Comparison of ENCODE assay signal across 1 cellular context in the genomic region with DNA sequence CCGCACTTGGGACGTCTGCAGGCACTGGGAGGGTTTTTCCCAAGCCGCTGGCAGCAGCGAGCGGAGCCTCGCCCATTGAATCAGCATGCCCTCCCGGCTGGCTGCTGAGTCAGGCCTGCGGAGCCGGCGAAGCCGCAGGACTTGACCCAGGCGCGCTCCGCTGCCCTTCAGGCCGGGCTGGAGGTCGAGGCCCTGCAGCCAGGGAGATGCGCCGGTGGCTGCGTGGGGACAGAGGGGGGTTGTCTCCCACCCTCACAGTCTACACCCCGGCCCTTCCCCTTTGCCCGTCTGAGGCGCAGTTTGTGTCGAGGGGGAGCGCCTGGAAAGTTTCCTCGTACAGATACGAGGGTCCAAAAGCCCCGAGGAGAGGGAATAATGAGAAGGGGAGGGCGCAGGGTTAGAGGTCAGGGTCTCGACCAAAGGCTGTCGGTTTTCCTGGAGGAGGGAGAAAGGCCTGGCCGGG.
TF ChIP-seq lines count a peak whose summit lies in the region.

No MANE protein-coding gene starts in this region.

TF ChIP-seq in WTC11, 78 proteins besides CTCF, POLR2A, EP300 and RAD21 (continued from another document and continues in another):
- TF ChIP-seq, protein P1, sequence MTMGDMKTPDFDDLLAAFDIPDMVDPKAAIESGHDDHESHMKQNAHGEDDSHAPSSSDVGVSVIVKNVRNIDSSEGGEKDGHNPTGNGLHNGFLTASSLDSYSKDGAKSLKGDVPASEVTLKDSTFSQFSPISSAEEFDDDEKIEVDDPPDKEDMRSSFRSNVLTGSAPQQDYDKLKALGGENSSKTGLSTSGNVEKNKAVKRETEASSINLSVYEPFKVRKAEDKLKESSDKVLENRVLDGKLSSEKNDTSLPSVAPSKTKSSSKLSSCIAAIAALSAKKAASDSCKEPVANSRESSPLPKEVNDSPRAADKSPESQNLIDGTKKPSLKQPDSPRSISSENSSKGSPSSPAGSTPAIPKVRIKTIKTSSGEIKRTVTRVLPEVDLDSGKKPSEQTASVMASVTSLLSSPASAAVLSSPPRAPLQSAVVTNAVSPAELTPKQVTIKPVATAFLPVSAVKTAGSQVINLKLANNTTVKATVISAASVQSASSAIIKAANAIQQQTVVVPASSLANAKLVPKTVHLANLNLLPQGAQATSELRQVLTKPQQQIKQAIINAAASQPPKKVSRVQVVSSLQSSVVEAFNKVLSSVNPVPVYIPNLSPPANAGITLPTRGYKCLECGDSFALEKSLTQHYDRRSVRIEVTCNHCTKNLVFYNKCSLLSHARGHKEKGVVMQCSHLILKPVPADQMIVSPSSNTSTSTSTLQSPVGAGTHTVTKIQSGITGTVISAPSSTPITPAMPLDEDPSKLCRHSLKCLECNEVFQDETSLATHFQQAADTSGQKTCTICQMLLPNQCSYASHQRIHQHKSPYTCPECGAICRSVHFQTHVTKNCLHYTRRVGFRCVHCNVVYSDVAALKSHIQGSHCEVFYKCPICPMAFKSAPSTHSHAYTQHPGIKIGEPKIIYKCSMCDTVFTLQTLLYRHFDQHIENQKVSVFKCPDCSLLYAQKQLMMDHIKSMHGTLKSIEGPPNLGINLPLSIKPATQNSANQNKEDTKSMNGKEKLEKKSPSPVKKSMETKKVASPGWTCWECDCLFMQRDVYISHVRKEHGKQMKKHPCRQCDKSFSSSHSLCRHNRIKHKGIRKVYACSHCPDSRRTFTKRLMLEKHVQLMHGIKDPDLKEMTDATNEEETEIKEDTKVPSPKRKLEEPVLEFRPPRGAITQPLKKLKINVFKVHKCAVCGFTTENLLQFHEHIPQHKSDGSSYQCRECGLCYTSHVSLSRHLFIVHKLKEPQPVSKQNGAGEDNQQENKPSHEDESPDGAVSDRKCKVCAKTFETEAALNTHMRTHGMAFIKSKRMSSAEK (CRISPR knock-in tag; IDR thresholded peaks at IDR 0.05; ENCODE audit: borderline replicate concordance): no peak
- TF ChIP-seq SMAD4 (CRISPR knock-in tag; IDR thresholded peaks at IDR 0.05): no peak
- no peak for TF ChIP-seq NFYB (CRISPR knock-in tag; conservative IDR thresholded peaks at IDR 0.05; ENCODE audit: low read depth)
- TF ChIP-seq, protein P2, sequence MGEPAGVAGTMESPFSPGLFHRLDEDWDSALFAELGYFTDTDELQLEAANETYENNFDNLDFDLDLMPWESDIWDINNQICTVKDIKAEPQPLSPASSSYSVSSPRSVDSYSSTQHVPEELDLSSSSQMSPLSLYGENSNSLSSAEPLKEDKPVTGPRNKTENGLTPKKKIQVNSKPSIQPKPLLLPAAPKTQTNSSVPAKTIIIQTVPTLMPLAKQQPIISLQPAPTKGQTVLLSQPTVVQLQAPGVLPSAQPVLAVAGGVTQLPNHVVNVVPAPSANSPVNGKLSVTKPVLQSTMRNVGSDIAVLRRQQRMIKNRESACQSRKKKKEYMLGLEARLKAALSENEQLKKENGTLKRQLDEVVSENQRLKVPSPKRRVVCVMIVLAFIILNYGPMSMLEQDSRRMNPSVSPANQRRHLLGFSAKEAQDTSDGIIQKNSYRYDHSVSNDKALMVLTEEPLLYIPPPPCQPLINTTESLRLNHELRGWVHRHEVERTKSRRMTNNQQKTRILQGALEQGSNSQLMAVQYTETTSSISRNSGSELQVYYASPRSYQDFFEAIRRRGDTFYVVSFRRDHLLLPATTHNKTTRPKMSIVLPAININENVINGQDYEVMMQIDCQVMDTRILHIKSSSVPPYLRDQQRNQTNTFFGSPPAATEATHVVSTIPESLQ (CRISPR knock-in tag; IDR thresholded peaks at IDR 0.05): no peak
- TF ChIP-seq FOXP1 (CRISPR knock-in tag; IDR thresholded peaks at IDR 0.05; ENCODE audit: borderline replicate concordance): no peak
- TF ChIP-seq, protein P3, sequence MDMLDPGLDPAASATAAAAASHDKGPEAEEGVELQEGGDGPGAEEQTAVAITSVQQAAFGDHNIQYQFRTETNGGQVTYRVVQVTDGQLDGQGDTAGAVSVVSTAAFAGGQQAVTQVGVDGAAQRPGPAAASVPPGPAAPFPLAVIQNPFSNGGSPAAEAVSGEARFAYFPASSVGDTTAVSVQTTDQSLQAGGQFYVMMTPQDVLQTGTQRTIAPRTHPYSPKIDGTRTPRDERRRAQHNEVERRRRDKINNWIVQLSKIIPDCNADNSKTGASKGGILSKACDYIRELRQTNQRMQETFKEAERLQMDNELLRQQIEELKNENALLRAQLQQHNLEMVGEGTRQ (CRISPR knock-in tag; IDR thresholded peaks at IDR 0.05): no peak
- TF ChIP-seq ZNF121 (CRISPR knock-in tag; IDR thresholded peaks at IDR 0.05): no peak
- TF ChIP-seq JUN (CRISPR knock-in tag; IDR thresholded peaks at IDR 0.05): no peak
- no peak for TF ChIP-seq PRRX2 (CRISPR knock-in tag; IDR thresholded peaks at IDR 0.05)
- TF ChIP-seq GRHL2 (CRISPR knock-in tag; IDR thresholded peaks at IDR 0.05; ENCODE audit: insufficient replicate concordance, severe bottlenecking): no peak
- TF ChIP-seq ZNF671 (CRISPR knock-in tag; IDR thresholded peaks at IDR 0.05): no peak
- TF ChIP-seq ERG (CRISPR knock-in tag; IDR thresholded peaks at IDR 0.05): no peak
- TF ChIP-seq AFF4 (CRISPR knock-in tag; IDR thresholded peaks at IDR 0.05; ENCODE audit: borderline replicate concordance): no peak
- TF ChIP-seq IRF2 (CRISPR knock-in tag; IDR thresholded peaks at IDR 0.05; ENCODE audit: borderline replicate concordance, low read depth): no peak
- TF ChIP-seq, protein P4, sequence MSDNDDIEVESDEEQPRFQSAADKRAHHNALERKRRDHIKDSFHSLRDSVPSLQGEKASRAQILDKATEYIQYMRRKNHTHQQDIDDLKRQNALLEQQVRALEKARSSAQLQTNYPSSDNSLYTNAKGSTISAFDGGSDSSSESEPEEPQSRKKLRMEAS (CRISPR knock-in tag; IDR thresholded peaks at IDR 0.05): peak; percentile 80
- TF ChIP-seq, protein P5, sequence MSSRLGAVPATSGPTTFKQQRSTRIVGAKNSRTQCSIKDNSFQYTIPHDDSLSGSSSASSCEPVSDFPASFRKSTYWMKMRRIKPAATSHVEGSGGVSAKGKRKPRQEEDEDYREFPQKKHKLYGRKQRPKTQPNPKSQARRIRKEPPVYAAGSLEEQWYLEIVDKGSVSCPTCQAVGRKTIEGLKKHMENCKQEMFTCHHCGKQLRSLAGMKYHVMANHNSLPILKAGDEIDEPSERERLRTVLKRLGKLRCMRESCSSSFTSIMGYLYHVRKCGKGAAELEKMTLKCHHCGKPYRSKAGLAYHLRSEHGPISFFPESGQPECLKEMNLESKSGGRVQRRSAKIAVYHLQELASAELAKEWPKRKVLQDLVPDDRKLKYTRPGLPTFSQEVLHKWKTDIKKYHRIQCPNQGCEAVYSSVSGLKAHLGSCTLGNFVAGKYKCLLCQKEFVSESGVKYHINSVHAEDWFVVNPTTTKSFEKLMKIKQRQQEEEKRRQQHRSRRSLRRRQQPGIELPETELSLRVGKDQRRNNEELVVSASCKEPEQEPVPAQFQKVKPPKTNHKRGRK (CRISPR knock-in tag; IDR thresholded peaks at IDR 0.05; ENCODE audit: borderline replicate concordance): no peak
- TF ChIP-seq TEAD4 (CRISPR knock-in tag; IDR thresholded peaks at IDR 0.05): no peak
- TF ChIP-seq ESRRA (CRISPR knock-in tag; IDR thresholded peaks at IDR 0.05; ENCODE audit: borderline replicate concordance): peak; percentile 74; the same call in 1 of the 2 replicates
- 0 out of 2 replicates have a peak, but pooled peaks have one; percentile 27 for TF ChIP-seq CBFB (CRISPR knock-in tag; IDR thresholded peaks at IDR 0.05; ENCODE audit: low read depth)
- TF ChIP-seq ZNF219 (CRISPR knock-in tag; IDR thresholded peaks at IDR 0.05; ENCODE audit: borderline replicate concordance): no peak
- TF ChIP-seq ZNF138 (CRISPR knock-in tag; conservative IDR thresholded peaks at IDR 0.05): no peak
- no peak for TF ChIP-seq FOXK1 (CRISPR knock-in tag; IDR thresholded peaks at IDR 0.05)
- peak; percentile 35; the same call in 1 of the 2 replicates for TF ChIP-seq ATF1 (CRISPR knock-in tag; IDR thresholded peaks at IDR 0.05)
- TF ChIP-seq, protein P6, sequence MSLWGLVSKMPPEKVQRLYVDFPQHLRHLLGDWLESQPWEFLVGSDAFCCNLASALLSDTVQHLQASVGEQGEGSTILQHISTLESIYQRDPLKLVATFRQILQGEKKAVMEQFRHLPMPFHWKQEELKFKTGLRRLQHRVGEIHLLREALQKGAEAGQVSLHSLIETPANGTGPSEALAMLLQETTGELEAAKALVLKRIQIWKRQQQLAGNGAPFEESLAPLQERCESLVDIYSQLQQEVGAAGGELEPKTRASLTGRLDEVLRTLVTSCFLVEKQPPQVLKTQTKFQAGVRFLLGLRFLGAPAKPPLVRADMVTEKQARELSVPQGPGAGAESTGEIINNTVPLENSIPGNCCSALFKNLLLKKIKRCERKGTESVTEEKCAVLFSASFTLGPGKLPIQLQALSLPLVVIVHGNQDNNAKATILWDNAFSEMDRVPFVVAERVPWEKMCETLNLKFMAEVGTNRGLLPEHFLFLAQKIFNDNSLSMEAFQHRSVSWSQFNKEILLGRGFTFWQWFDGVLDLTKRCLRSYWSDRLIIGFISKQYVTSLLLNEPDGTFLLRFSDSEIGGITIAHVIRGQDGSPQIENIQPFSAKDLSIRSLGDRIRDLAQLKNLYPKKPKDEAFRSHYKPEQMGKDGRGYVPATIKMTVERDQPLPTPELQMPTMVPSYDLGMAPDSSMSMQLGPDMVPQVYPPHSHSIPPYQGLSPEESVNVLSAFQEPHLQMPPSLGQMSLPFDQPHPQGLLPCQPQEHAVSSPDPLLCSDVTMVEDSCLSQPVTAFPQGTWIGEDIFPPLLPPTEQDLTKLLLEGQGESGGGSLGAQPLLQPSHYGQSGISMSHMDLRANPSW (CRISPR knock-in tag; conservative IDR thresholded peaks at IDR 0.05; ENCODE audit: low read depth): no peak
- TF ChIP-seq KAT7 (CRISPR knock-in tag; IDR thresholded peaks at IDR 0.05; ENCODE audit: borderline replicate concordance): peak; percentile 63; the same call in 1 of the 2 replicates
- TF ChIP-seq, protein P7, sequence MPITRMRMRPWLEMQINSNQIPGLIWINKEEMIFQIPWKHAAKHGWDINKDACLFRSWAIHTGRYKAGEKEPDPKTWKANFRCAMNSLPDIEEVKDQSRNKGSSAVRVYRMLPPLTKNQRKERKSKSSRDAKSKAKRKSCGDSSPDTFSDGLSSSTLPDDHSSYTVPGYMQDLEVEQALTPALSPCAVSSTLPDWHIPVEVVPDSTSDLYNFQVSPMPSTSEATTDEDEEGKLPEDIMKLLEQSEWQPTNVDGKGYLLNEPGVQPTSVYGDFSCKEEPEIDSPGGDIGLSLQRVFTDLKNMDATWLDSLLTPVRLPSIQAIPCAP (CRISPR knock-in tag; IDR thresholded peaks at IDR 0.05): no peak
- TF ChIP-seq ZNF416 (CRISPR knock-in tag; IDR thresholded peaks at IDR 0.05): no peak
- 0 out of 2 replicates have a peak, but pooled peaks have one; percentile 31 for TF ChIP-seq SP1 (CRISPR knock-in tag; conservative IDR thresholded peaks at IDR 0.05)
- TF ChIP-seq ZNF423 (CRISPR knock-in tag; IDR thresholded peaks at IDR 0.05): no peak
- no peak for TF ChIP-seq NR2C2 (CRISPR knock-in tag; IDR thresholded peaks at IDR 0.05)
- TF ChIP-seq, protein P8, sequence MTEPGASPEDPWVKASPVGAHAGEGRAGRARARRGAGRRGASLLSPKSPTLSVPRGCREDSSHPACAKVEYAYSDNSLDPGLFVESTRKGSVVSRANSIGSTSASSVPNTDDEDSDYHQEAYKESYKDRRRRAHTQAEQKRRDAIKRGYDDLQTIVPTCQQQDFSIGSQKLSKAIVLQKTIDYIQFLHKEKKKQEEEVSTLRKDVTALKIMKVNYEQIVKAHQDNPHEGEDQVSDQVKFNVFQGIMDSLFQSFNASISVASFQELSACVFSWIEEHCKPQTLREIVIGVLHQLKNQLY (CRISPR knock-in tag; IDR thresholded peaks at IDR 0.05): no peak
- no peak for TF ChIP-seq OVOL2 (CRISPR knock-in tag; IDR thresholded peaks at IDR 0.05; ENCODE audit: borderline replicate concordance)
- no peak for TF ChIP-seq CREB1 (CRISPR knock-in tag; IDR thresholded peaks at IDR 0.05)
- TF ChIP-seq ZNF232 (CRISPR knock-in tag; IDR thresholded peaks at IDR 0.05): no peak
- no peak for TF ChIP-seq GABPB1 (CRISPR knock-in tag; IDR thresholded peaks at IDR 0.05)
- TF ChIP-seq, protein P9, sequence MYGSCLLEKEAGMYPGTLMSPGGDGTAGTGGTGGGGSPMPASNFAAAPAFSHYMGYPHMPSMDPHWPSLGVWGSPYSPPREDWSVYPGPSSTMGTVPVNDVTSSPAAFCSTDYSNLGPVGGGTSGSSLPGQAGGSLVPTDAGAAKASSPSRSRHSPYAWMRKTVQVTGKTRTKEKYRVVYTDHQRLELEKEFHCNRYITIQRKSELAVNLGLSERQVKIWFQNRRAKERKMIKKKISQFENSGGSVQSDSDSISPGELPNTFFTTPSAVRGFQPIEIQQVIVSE (CRISPR knock-in tag; IDR thresholded peaks at IDR 0.05; ENCODE audit: borderline replicate concordance): no peak
